1 cellular context compared by ENCODE assay signal in the genomic region with DNA sequence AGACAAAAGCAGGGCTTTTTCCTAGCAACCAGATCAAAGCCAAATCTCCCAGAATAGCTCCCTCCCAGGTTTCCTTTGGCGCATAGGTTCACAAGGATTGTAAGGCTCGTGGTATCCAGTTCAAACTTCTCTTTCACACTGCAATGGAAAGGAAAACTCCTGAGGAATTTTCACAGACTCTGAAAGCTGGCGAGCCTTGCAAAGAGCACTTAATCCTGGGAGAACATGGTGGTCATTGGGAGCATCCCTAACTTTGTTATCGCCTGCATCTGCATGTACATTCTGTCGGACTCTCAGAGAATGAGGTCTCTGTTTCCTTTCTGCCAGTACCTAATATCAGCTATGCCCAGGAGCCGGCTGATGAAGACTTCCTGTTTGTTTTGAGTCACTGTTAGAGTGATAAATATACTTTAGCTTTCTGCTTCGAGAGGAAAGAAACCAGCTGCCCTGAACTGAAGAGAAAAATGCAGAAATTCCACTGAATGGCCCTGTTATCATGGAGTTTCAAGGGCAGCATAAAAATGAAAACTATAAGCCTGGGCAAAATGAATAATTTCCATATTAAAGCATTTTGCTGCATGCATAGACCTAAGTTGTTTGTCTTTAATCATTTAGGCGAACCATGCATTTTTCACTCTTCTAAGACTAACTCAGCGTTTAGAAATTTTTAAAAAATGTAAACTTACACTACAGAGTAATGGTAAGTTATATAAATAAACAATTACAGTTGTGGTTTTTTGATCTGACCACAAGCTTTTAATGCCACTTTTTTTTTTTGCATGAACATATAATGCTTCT.
A peak's percentile ranks its signal among the peaks of the same experiment; 100 is the strongest.
TF ChIP-seq lines count a peak whose summit lies in the region.

No MANE protein-coding gene starts in this region.

TF ChIP-seq in K562, 482 proteins besides CTCF, POLR2A, EP300 and RAD21 (continued from another document and continues in another):
- no peak for TF ChIP-seq ZNF766 (CRISPR knock-in tag; conservative IDR thresholded peaks at IDR 0.05)
- peak; percentile 45; the same call in 1 of the 2 replicates for TF ChIP-seq CREB1 (IDR thresholded peaks at IDR 0.05)
- TF ChIP-seq CREB1 (CRISPR knock-in tag; IDR thresholded peaks at IDR 0.05) = 0 out of 2 replicates have a peak, but pooled peaks have one; percentile 30
- TF ChIP-seq, protein P1, sequence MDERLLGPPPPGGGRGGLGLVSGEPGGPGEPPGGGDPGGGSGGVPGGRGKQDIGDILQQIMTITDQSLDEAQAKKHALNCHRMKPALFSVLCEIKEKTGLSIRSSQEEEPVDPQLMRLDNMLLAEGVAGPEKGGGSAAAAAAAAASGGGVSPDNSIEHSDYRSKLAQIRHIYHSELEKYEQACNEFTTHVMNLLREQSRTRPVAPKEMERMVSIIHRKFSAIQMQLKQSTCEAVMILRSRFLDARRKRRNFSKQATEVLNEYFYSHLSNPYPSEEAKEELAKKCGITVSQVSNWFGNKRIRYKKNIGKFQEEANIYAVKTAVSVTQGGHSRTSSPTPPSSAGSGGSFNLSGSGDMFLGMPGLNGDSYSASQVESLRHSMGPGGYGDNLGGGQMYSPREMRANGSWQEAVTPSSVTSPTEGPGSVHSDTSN (CRISPR knock-in tag; IDR thresholded peaks at IDR 0.05; ENCODE audit: low read depth) = no peak
- TF ChIP-seq, protein P1 (tag; conservative IDR thresholded peaks at IDR 0.05; ENCODE audit: low read depth) = peak; percentile 60
- no peak for TF ChIP-seq PTBP1 (IDR thresholded peaks at IDR 0.05; ENCODE audit: low read depth, low read length)
- no peak for TF ChIP-seq SNIP1 (IDR thresholded peaks at IDR 0.05; ENCODE audit: low read depth)
- no peak for TF ChIP-seq EGR1 (conservative IDR thresholded peaks at IDR 0.05)
- 0 out of 2 replicates have a peak, but pooled peaks have one; percentile 27 for TF ChIP-seq NCOA6 (IDR thresholded peaks at IDR 0.05)
- peak; percentile 90 for TF ChIP-seq SMARCC2 (IDR thresholded peaks at IDR 0.05; ENCODE audit: low read depth)
- peak; percentile 14 for TF ChIP-seq ASH1L (IDR thresholded peaks at IDR 0.05; ENCODE audit: borderline replicate concordance, low read depth, partially characterized antibody)
- TF ChIP-seq RBM39 (optimal IDR thresholded peaks at IDR 0.05; ENCODE audit: low read depth, low read length) = peak; percentile 62
- TF ChIP-seq, protein P2, sequence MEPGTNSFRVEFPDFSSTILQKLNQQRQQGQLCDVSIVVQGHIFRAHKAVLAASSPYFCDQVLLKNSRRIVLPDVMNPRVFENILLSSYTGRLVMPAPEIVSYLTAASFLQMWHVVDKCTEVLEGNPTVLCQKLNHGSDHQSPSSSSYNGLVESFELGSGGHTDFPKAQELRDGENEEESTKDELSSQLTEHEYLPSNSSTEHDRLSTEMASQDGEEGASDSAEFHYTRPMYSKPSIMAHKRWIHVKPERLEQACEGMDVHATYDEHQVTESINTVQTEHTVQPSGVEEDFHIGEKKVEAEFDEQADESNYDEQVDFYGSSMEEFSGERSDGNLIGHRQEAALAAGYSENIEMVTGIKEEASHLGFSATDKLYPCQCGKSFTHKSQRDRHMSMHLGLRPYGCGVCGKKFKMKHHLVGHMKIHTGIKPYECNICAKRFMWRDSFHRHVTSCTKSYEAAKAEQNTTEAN (CRISPR knock-in tag; IDR thresholded peaks at IDR 0.05) = no peak
- TF ChIP-seq DIDO1 (tag; IDR thresholded peaks at IDR 0.05; ENCODE audit: low read depth) = no peak
- no peak for TF ChIP-seq ZBTB1 (CRISPR knock-in tag; IDR thresholded peaks at IDR 0.05; ENCODE audit: borderline replicate concordance, low read depth)
- TF ChIP-seq KLF16 (IDR thresholded peaks at IDR 0.05) = peak; percentile 42; the same call in 1 of the 2 replicates
- TF ChIP-seq CCNT2 (IDR thresholded peaks at IDR 0.05; ENCODE audit: borderline replicate concordance, extremely low read depth, insufficient read length, low read depth, low read length) = peak; percentile 67
- no peak for TF ChIP-seq ZNF780A (CRISPR knock-in tag; IDR thresholded peaks at IDR 0.05)
- no peak for TF ChIP-seq U2AF1 (optimal IDR thresholded peaks at IDR 0.05; ENCODE audit: low read depth, low read length)
- TF ChIP-seq, protein P3, sequence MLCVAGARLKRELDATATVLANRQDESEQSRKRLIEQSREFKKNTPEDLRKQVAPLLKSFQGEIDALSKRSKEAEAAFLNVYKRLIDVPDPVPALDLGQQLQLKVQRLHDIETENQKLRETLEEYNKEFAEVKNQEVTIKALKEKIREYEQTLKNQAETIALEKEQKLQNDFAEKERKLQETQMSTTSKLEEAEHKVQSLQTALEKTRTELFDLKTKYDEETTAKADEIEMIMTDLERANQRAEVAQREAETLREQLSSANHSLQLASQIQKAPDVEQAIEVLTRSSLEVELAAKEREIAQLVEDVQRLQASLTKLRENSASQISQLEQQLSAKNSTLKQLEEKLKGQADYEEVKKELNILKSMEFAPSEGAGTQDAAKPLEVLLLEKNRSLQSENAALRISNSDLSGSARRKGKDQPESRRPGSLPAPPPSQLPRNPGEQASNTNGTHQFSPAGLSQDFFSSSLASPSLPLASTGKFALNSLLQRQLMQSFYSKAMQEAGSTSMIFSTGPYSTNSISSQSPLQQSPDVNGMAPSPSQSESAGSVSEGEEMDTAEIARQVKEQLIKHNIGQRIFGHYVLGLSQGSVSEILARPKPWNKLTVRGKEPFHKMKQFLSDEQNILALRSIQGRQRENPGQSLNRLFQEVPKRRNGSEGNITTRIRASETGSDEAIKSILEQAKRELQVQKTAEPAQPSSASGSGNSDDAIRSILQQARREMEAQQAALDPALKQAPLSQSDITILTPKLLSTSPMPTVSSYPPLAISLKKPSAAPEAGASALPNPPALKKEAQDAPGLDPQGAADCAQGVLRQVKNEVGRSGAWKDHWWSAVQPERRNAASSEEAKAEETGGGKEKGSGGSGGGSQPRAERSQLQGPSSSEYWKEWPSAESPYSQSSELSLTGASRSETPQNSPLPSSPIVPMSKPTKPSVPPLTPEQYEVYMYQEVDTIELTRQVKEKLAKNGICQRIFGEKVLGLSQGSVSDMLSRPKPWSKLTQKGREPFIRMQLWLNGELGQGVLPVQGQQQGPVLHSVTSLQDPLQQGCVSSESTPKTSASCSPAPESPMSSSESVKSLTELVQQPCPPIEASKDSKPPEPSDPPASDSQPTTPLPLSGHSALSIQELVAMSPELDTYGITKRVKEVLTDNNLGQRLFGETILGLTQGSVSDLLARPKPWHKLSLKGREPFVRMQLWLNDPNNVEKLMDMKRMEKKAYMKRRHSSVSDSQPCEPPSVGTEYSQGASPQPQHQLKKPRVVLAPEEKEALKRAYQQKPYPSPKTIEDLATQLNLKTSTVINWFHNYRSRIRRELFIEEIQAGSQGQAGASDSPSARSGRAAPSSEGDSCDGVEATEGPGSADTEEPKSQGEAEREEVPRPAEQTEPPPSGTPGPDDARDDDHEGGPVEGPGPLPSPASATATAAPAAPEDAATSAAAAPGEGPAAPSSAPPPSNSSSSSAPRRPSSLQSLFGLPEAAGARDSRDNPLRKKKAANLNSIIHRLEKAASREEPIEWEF (CRISPR knock-in tag; IDR thresholded peaks at IDR 0.05) = no peak
- TF ChIP-seq FOXK2 (conservative IDR thresholded peaks at IDR 0.05 in 1 of 2, IDR thresholded peaks at IDR 0.05 in 1 of 2; ENCODE audit: low read depth in 2 of 2) = peak in 1 of 2 experiments; percentile 43; a peak in 1 of 4 replicates
- TF ChIP-seq, protein P4, sequence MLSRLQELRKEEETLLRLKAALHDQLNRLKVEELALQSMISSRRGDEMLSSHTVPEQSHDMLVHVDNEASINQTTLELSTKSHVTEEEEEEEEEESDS (CRISPR knock-in tag; IDR thresholded peaks at IDR 0.05) = no peak
- peak; percentile 91 for TF ChIP-seq CBFA2T3 (IDR thresholded peaks at IDR 0.05)
- TF ChIP-seq KDM5B (IDR thresholded peaks at IDR 0.05; ENCODE audit: insufficient replicate concordance, low read depth, low read length) = peak; percentile 53
- TF ChIP-seq JUN (IDR thresholded peaks at IDR 0.05; ENCODE audit: borderline replicate concordance, low read depth, low read length) = peak; percentile 61; the same call in 1 of the 2 replicates
- TF ChIP-seq JUN (CRISPR knock-in tag; IDR thresholded peaks at IDR 0.05; ENCODE audit: borderline replicate concordance) = no peak
- no peak for TF ChIP-seq ZNF561 (CRISPR knock-in tag; conservative IDR thresholded peaks at IDR 0.05)
- TF ChIP-seq MTA1 (IDR thresholded peaks at IDR 0.05; ENCODE audit: borderline replicate concordance) = peak; percentile 72; the same call in 1 of the 2 replicates
- TF ChIP-seq, protein P5, sequence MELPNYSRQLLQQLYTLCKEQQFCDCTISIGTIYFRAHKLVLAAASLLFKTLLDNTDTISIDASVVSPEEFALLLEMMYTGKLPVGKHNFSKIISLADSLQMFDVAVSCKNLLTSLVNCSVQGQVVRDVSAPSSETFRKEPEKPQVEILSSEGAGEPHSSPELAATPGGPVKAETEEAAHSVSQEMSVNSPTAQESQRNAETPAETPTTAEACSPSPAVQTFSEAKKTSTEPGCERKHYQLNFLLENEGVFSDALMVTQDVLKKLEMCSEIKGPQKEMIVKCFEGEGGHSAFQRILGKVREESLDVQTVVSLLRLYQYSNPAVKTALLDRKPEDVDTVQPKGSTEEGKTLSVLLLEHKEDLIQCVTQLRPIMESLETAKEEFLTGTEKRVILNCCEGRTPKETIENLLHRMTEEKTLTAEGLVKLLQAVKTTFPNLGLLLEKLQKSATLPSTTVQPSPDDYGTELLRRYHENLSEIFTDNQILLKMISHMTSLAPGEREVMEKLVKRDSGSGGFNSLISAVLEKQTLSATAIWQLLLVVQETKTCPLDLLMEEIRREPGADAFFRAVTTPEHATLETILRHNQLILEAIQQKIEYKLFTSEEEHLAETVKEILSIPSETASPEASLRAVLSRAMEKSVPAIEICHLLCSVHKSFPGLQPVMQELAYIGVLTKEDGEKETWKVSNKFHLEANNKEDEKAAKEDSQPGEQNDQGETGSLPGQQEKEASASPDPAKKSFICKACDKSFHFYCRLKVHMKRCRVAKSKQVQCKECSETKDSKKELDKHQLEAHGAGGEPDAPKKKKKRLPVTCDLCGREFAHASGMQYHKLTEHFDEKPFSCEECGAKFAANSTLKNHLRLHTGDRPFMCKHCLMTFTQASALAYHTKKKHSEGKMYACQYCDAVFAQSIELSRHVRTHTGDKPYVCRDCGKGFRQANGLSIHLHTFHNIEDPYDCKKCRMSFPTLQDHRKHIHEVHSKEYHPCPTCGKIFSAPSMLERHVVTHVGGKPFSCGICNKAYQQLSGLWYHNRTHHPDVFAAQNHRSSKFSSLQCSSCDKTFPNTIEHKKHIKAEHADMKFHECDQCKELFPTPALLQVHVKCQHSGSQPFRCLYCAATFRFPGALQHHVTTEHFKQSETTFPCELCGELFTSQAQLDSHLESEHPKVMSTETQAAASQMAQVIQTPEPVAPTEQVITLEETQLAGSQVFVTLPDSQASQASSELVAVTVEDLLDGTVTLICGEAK (IDR thresholded peaks at IDR 0.05) = 0 out of 2 replicates have a peak, but pooled peaks have one; percentile 15
- TF ChIP-seq, protein P5 (CRISPR knock-in tag; IDR thresholded peaks at IDR 0.05) = no peak
- TF ChIP-seq, protein P6, sequence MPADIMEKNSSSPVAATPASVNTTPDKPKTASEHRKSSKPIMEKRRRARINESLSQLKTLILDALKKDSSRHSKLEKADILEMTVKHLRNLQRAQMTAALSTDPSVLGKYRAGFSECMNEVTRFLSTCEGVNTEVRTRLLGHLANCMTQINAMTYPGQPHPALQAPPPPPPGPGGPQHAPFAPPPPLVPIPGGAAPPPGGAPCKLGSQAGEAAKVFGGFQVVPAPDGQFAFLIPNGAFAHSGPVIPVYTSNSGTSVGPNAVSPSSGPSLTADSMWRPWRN (IDR thresholded peaks at IDR 0.05; ENCODE audit: low read depth) = no peak
- TF ChIP-seq, protein P7, sequence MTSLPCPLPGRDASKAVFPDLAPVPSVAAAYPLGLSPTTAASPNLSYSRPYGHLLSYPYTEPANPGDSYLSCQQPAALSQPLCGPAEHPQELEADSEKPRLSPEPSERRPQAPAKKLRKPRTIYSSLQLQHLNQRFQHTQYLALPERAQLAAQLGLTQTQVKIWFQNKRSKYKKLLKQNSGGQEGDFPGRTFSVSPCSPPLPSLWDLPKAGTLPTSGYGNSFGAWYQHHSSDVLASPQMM (CRISPR knock-in tag; IDR thresholded peaks at IDR 0.05) = no peak
- TF ChIP-seq, protein P8, sequence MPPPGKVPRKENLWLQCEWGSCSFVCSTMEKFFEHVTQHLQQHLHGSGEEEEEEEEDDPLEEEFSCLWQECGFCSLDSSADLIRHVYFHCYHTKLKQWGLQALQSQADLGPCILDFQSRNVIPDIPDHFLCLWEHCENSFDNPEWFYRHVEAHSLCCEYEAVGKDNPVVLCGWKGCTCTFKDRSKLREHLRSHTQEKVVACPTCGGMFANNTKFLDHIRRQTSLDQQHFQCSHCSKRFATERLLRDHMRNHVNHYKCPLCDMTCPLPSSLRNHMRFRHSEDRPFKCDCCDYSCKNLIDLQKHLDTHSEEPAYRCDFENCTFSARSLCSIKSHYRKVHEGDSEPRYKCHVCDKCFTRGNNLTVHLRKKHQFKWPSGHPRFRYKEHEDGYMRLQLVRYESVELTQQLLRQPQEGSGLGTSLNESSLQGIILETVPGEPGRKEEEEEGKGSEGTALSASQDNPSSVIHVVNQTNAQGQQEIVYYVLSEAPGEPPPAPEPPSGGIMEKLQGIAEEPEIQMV (tag; conservative IDR thresholded peaks at IDR 0.05; ENCODE audit: low read depth) = no peak
- no peak for TF ChIP-seq ZNF232 (CRISPR knock-in tag; IDR thresholded peaks at IDR 0.05)
